In the genomic region with DNA sequence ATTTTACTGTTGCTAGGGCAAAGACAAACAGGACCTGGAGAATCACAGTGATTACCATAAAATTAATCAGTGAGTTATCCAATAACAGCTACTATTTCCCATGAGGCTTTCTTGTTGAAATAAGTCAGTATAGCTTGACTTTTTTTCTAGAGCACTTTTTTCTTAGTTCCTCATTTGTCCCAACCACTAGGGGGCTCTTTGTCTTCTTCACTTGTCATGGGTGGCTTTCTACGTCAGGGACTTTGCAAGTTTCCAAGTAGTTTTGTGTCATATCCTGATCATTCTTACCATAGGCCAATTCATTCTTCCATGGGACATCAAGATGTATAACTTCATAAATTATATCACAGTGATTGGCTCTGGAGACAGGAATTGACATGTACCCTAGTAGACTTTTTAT, we compare ENCODE assay signal across 1 cellular context.
TF ChIP-seq lines count a peak whose summit lies in the region.

No MANE protein-coding gene starts in this region.

TF ChIP-seq in WTC11, 78 proteins besides CTCF, POLR2A, EP300 and RAD21 (continued from another document):
- TF ChIP-seq, protein P1, sequence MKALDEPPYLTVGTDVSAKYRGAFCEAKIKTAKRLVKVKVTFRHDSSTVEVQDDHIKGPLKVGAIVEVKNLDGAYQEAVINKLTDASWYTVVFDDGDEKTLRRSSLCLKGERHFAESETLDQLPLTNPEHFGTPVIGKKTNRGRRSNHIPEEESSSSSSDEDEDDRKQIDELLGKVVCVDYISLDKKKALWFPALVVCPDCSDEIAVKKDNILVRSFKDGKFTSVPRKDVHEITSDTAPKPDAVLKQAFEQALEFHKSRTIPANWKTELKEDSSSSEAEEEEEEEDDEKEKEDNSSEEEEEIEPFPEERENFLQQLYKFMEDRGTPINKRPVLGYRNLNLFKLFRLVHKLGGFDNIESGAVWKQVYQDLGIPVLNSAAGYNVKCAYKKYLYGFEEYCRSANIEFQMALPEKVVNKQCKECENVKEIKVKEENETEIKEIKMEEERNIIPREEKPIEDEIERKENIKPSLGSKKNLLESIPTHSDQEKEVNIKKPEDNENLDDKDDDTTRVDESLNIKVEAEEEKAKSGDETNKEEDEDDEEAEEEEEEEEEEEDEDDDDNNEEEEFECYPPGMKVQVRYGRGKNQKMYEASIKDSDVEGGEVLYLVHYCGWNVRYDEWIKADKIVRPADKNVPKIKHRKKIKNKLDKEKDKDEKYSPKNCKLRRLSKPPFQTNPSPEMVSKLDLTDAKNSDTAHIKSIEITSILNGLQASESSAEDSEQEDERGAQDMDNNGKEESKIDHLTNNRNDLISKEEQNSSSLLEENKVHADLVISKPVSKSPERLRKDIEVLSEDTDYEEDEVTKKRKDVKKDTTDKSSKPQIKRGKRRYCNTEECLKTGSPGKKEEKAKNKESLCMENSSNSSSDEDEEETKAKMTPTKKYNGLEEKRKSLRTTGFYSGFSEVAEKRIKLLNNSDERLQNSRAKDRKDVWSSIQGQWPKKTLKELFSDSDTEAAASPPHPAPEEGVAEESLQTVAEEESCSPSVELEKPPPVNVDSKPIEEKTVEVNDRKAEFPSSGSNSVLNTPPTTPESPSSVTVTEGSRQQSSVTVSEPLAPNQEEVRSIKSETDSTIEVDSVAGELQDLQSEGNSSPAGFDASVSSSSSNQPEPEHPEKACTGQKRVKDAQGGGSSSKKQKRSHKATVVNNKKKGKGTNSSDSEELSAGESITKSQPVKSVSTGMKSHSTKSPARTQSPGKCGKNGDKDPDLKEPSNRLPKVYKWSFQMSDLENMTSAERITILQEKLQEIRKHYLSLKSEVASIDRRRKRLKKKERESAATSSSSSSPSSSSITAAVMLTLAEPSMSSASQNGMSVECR (CRISPR knock-in tag; IDR thresholded peaks at IDR 0.05; ENCODE audit: borderline replicate concordance), result no peak
